Comparison of ENCODE assay signal across 1 cellular context in the genomic region with DNA sequence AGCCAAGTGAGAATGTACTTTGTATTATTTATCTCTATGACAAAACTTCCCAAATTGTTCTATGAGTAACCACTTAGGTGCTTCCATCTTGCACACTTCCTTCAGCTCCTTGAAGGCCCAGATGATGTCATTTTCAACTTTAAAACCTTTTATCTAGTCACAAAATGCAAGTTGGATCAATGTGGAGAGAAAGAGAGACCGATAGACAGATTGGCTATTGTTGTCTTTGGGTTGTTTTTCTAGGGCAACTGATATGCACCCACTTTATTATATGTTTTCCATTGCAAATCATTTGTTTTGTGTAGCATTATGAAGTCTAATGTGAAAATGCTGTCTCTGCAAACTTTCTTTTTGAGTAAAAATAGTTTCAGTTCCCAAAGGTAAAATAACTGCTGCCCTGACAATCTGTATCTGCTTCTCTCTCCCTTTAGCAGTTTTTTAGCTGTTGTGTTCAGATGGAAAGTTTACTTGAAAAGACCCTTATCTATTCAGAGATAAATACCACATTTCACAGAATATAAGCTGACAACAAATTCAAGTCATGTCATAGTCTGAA.
A peak's percentile ranks its signal among the peaks of the same experiment; 100 is the strongest.
TF ChIP-seq lines count a peak whose summit lies in the region.

No MANE protein-coding gene starts in this region.

TF ChIP-seq in GM12878, 131 proteins besides CTCF, POLR2A, EP300 and RAD21 (continued from another document and continues in another):
- TF ChIP-seq CUX1 (IDR thresholded peaks at IDR 0.05; ENCODE audit: insufficient replicate concordance, low read depth, low read length) (peak; percentile 91), SMAD5 (IDR thresholded peaks at IDR 0.05; ENCODE audit: low read depth) (no peak), FOXK2 (IDR thresholded peaks at IDR 0.05) (no peak), GABPA (IDR thresholded peaks at IDR 0.05; ENCODE audit: low read depth) (no peak), NR2F1 (conservative IDR thresholded peaks at IDR 0.05) (no peak), RAD51 (IDR thresholded peaks at IDR 0.05) (no peak), PBX3 (IDR thresholded peaks at IDR 0.05; ENCODE audit: insufficient replicate concordance, low read depth, low read length) (no peak), HDAC6 (IDR thresholded peaks at IDR 0.05; ENCODE audit: unreplicated experiment) (no peak), NKRF (conservative IDR thresholded peaks at IDR 0.05) (no peak), ETV6 (conservative IDR thresholded peaks at IDR 0.05 in 1 of 2, IDR thresholded peaks at IDR 0.05 in 1 of 2; ENCODE audit: borderline replicate concordance in 1 of 2, low read depth in 1 of 2) (peak in 1 of 2 experiments; percentile 74; a peak in 1 of 4 replicates), ZZZ3 (IDR thresholded peaks at IDR 0.05; ENCODE audit: control insufficient read depth, insufficient read length, low read depth) (no peak), DPF2 (IDR thresholded peaks at IDR 0.05) (peak; percentile 89), WRNIP1 (IDR thresholded peaks at IDR 0.05; ENCODE audit: borderline replicate concordance, low read depth, low read length) (no peak), POU2F2 (IDR thresholded peaks at IDR 0.05; ENCODE audit: borderline replicate concordance, low read depth, low read length) (no peak), E2F4 (IDR thresholded peaks at IDR 0.05; ENCODE audit: low read depth, low read length) (no peak), SREBF1 (IDR thresholded peaks at IDR 0.05; ENCODE audit: low read length) (no peak), CBX3 (IDR thresholded peaks at IDR 0.05; ENCODE audit: borderline replicate concordance, low read depth) (no peak), RUNX3 (IDR thresholded peaks at IDR 0.05; ENCODE audit: low read length) (peak; percentile 53), CHD2 (IDR thresholded peaks at IDR 0.05; ENCODE audit: borderline replicate concordance, low read depth, low read length) (peak; percentile 34; the same call in 1 of the 2 replicates), SMAD1 (IDR thresholded peaks at IDR 0.05; ENCODE audit: low read depth, partially characterized antibody) (no peak), CBFB (IDR thresholded peaks at IDR 0.05; ENCODE audit: low read depth) (no peak), IRF4 (IDR thresholded peaks at IDR 0.05; ENCODE audit: low read depth, low read length) (peak; percentile 96), TCF3 (IDR thresholded peaks at IDR 0.05; ENCODE audit: borderline replicate concordance, insufficient read depth, low read depth, low read length) (no peak), ESRRA (IDR thresholded peaks at IDR 0.05; ENCODE audit: low read length) (no peak), SPI1 (IDR thresholded peaks at IDR 0.05; ENCODE audit: borderline replicate concordance, insufficient read depth, low read depth, low read length) (peak; percentile 81), LARP7 (IDR thresholded peaks at IDR 0.05) (no peak), MTA2 (IDR thresholded peaks at IDR 0.05; ENCODE audit: low read depth) (peak; percentile 79), BHLHE40 (IDR thresholded peaks at IDR 0.05; ENCODE audit: borderline replicate concordance in 1 of 2, low read depth in 2 of 2, low read length in 1 of 2) (peak in 1 of 2 experiments; percentile 29; a peak in 1 of 4 replicates), MEF2A (IDR thresholded peaks at IDR 0.05; ENCODE audit: insufficient read depth, low read depth, low read length) (0 out of 2 replicates have a peak, but pooled peaks have one; percentile 26), NFIC (IDR thresholded peaks at IDR 0.05; ENCODE audit: low read depth, low read length) (peak; percentile 92), RB1 (IDR thresholded peaks at IDR 0.05; ENCODE audit: borderline replicate concordance) (no peak), NFYA (IDR thresholded peaks at IDR 0.05; ENCODE audit: borderline replicate concordance, low read depth, low read length) (no peak), HDAC2 (IDR thresholded peaks at IDR 0.05) (no peak), NR2C2 (IDR thresholded peaks at IDR 0.05; ENCODE audit: borderline replicate concordance, control insufficient read depth, insufficient read length, low read depth) (no peak), ZNF217 (IDR thresholded peaks at IDR 0.05) (peak; percentile 91), MYC (IDR thresholded peaks at IDR 0.05; ENCODE audit: insufficient read depth, insufficient read length, insufficient replicate concordance, low read length, severe bottlenecking) (no peak), SIX5 (IDR thresholded peaks at IDR 0.05; ENCODE audit: low read depth, low read length, severe bottlenecking) (no peak), BACH1 (IDR thresholded peaks at IDR 0.05; ENCODE audit: borderline replicate concordance) (no peak; the same call in 1 of the 2 replicates), SMARCA5 (IDR thresholded peaks at IDR 0.05) (no peak), YY1 (IDR thresholded peaks at IDR 0.05; ENCODE audit: low read depth, low read length) (no peak), ZNF384 (IDR thresholded peaks at IDR 0.05; ENCODE audit: borderline replicate concordance, low read depth, low read length) (no peak)
- TF ChIP-seq, protein P1, sequence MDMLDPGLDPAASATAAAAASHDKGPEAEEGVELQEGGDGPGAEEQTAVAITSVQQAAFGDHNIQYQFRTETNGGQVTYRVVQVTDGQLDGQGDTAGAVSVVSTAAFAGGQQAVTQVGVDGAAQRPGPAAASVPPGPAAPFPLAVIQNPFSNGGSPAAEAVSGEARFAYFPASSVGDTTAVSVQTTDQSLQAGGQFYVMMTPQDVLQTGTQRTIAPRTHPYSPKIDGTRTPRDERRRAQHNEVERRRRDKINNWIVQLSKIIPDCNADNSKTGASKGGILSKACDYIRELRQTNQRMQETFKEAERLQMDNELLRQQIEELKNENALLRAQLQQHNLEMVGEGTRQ (IDR thresholded peaks at IDR 0.05; ENCODE audit: borderline replicate concordance, low read depth, low read length), result no peak
- TF ChIP-seq, protein P2, sequence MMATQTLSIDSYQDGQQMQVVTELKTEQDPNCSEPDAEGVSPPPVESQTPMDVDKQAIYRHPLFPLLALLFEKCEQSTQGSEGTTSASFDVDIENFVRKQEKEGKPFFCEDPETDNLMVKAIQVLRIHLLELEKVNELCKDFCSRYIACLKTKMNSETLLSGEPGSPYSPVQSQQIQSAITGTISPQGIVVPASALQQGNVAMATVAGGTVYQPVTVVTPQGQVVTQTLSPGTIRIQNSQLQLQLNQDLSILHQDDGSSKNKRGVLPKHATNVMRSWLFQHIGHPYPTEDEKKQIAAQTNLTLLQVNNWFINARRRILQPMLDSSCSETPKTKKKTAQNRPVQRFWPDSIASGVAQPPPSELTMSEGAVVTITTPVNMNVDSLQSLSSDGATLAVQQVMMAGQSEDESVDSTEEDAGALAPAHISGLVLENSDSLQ (IDR thresholded peaks at IDR 0.05), result no peak
- TF ChIP-seq, protein P3, sequence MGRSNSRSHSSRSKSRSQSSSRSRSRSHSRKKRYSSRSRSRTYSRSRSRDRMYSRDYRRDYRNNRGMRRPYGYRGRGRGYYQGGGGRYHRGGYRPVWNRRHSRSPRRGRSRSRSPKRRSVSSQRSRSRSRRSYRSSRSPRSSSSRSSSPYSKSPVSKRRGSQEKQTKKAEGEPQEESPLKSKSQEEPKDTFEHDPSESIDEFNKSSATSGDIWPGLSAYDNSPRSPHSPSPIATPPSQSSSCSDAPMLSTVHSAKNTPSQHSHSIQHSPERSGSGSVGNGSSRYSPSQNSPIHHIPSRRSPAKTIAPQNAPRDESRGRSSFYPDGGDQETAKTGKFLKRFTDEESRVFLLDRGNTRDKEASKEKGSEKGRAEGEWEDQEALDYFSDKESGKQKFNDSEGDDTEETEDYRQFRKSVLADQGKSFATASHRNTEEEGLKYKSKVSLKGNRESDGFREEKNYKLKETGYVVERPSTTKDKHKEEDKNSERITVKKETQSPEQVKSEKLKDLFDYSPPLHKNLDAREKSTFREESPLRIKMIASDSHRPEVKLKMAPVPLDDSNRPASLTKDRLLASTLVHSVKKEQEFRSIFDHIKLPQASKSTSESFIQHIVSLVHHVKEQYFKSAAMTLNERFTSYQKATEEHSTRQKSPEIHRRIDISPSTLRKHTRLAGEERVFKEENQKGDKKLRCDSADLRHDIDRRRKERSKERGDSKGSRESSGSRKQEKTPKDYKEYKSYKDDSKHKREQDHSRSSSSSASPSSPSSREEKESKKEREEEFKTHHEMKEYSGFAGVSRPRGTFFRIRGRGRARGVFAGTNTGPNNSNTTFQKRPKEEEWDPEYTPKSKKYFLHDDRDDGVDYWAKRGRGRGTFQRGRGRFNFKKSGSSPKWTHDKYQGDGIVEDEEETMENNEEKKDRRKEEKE (IDR thresholded peaks at IDR 0.05), result no peak
- TF ChIP-seq, protein P4, sequence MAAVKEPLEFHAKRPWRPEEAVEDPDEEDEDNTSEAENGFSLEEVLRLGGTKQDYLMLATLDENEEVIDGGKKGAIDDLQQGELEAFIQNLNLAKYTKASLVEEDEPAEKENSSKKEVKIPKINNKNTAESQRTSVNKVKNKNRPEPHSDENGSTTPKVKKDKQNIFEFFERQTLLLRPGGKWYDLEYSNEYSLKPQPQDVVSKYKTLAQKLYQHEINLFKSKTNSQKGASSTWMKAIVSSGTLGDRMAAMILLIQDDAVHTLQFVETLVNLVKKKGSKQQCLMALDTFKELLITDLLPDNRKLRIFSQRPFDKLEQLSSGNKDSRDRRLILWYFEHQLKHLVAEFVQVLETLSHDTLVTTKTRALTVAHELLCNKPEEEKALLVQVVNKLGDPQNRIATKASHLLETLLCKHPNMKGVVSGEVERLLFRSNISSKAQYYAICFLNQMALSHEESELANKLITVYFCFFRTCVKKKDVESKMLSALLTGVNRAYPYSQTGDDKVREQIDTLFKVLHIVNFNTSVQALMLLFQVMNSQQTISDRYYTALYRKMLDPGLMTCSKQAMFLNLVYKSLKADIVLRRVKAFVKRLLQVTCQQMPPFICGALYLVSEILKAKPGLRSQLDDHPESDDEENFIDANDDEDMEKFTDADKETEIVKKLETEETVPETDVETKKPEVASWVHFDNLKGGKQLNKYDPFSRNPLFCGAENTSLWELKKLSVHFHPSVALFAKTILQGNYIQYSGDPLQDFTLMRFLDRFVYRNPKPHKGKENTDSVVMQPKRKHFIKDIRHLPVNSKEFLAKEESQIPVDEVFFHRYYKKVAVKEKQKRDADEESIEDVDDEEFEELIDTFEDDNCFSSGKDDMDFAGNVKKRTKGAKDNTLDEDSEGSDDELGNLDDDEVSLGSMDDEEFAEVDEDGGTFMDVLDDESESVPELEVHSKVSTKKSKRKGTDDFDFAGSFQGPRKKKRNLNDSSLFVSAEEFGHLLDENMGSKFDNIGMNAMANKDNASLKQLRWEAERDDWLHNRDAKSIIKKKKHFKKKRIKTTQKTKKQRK (IDR thresholded peaks at IDR 0.05; ENCODE audit: low read depth, low read length), result no peak
